ENCODE assay signal across 18 cellular contexts in genomic region chr20:23138226-23138625, GRCh38. TPM values are rescaled to one million over a fixed set of nuclear protein-coding genes. Genes with fewer than 3 reads are reported as not detected.
"Had no signal": no experiment of that assay in that cellular context is flagged by ENCODE, and none has a peak within 500 bp of the region (broad histone marks: within the 10 kb centered on the region; RNA-seq: fewer than 3 reads in every experiment).

No MANE protein-coding gene starts in this region.

- H3K4me3 ChIP-seq: left ventricle myocardium inferior, right atrium auricular region, tibial nerve had no signal

- ATAC-seq: activated naive CD8-positive, alpha-beta T cell treated with anti-CD3 and anti-CD28 coated beads, Interleukin-2, amount 50 U/mL, for 24 hours; activated T-helper 17 cell treated with anti-CD3 and anti-CD28 coated beads, Interleukin-2, amount 50 U/mL, for 72 hours had no signal

- H3K27me3 ChIP-seq: right atrium auricular region, tibial nerve had no signal

- DNase-seq: activated B cell treated with CpG ODN at 0.5 μM for 24 hours; activated CD4-positive, alpha-beta memory T cell treated with anti-CD3 and anti-CD28 coated beads for 36 hours; activated CD4-positive, alpha-beta T cell treated with anti-CD3 and anti-CD28 coated beads for 4 hours; activated naive CD4-positive, alpha-beta T cell; activated naive CD8-positive, alpha-beta T cell treated with anti-CD3 and anti-CD28 coated beads, Interleukin-2, amount 50 U/mL, for 24 hours; anterior cingulate cortex; caudate nucleus; endodermal cell; kidney glomerular epithelial cell; left ventricle myocardium inferior; mammary epithelial cell; midbrain; nephron progenitor cell; occipital lobe had no signal

- H3K27ac ChIP-seq: left ventricle myocardium inferior, right atrium auricular region, tibial nerve had no signal

- H3K9me3 ChIP-seq: left ventricle myocardium inferior, right atrium auricular region, tibial nerve had no signal

- H3K36me3 ChIP-seq: left ventricle myocardium inferior, right atrium auricular region, tibial nerve had no signal

RNA-seq across cellular contexts. Expression of gene CD93, which starts 52.1 kb away (rescaled TPM):
- total RNA-seq: activated B cell treated with CpG ODN at 0.5 μM for 24 hours, mammary epithelial cell, progenitor cell of endocrine pancreas had no signal
